29 cellular contexts compared by ENCODE assay signal in genomic region chr1:184023133-184023532, GRCh38. TPM values are rescaled to one million over a fixed set of nuclear protein-coding genes. Genes with fewer than 3 reads are reported as not detected.
DNase-seq lines count a peak whose midpoint lies in the region; ATAC-seq and TF ChIP-seq lines count a peak whose summit lies in the region.
"Had no signal": no experiment of that assay in that cellular context is flagged by ENCODE, and none has a peak within 500 bp of the region (broad histone marks: within the 10 kb centered on the region; RNA-seq: fewer than 3 reads in every experiment).

No MANE protein-coding gene starts in this region.

- H3K9me3 Mint-ChIP-seq in endodermal cell = no peaks in the 10 kb centered on the region
- H3K9me3 Mint-ChIP-seq in neural crest cell = no peaks in the 10 kb centered on the region
- H3K9me3 Mint-ChIP-seq in type B pancreatic cell = no peaks in the 10 kb centered on the region
- H3K9me3 Mint-ChIP-seq: activated CD8-positive, alpha-beta T cell treated with anti-CD3 and anti-CD28 coated beads for 36 hours; activated naive CD4-positive, alpha-beta T cell treated with anti-CD3 and anti-CD28 coated beads, Interleukin-2, amount 50 U/mL, for 72 hours; activated T-helper 2 cell treated with anti-CD3 and anti-CD28 coated beads, Interferon-gamma antibody, Interleukin-2, Interleukin-4, amounts not matched to agents 10 μg/mL and 5 μg/mL and 100 μg/mL, durations not matched to agents 14 hours and 24 hours and 36 hours; stimulated activated naive CD8-positive, alpha-beta T cell treated with anti-CD3 and anti-CD28 coated beads, Interleukin-15, amount 100 ng/mL, for 72 hours had no signal

- H3K27me3 ChIP-seq in heart right ventricle (no peaks in the 10 kb centered on the region), endodermal cell (ENCODE audit: control insufficient read depth, insufficient read depth, low read length, poor library complexity, severe bottlenecking) (peaks cover 10% of the 10 kb centered on the region)
- H3K27me3 ChIP-seq: BLaER1, tibial nerve had no signal

- intact Hi-C loops in heart right ventricle (cut with DNase I) (no loop called here), Right ventricle myocardium superior (cut with DNase I) (no loop called here)

- peaks cover 35% of the 10 kb centered on the region for H3K4me1 Mint-ChIP-seq in endodermal cell
- peaks cover 70% of the 10 kb centered on the region for H3K4me1 Mint-ChIP-seq in neural crest cell
- H3K4me1 Mint-ChIP-seq in type B pancreatic cell (ENCODE audit: unreplicated experiment) = peaks cover 31% of the 10 kb centered on the region
- H3K4me1 Mint-ChIP-seq: stimulated activated naive CD8-positive, alpha-beta T cell treated with anti-CD3 and anti-CD28 coated beads, Interleukin-15, amount 100 ng/mL, for 72 hours had no signal

- H3K27ac Mint-ChIP-seq in endodermal cell (no peak overlapping the region), neural crest cell (ENCODE audit: unreplicated experiment) (no peak overlapping the region), type B pancreatic cell (no peak overlapping the region)
- H3K27ac Mint-ChIP-seq: activated CD8-positive, alpha-beta T cell treated with anti-CD3 and anti-CD28 coated beads for 36 hours; activated naive CD4-positive, alpha-beta T cell treated with anti-CD3 and anti-CD28 coated beads, Interleukin-2, amount 50 U/mL, for 72 hours; activated T-helper 2 cell treated with anti-CD3 and anti-CD28 coated beads, Interferon-gamma antibody, Interleukin-2, Interleukin-4, amounts not matched to agents 10 μg/mL and 5 μg/mL and 100 μg/mL, durations not matched to agents 14 hours and 24 hours and 36 hours; stimulated activated naive CD8-positive, alpha-beta T cell treated with anti-CD3 and anti-CD28 coated beads, Interleukin-15, amount 100 ng/mL, for 72 hours had no signal

- H3K4me3 Mint-ChIP-seq in endodermal cell (no peak overlapping the region), neural crest cell (peak overlapping the region; percentile 33), type B pancreatic cell (peak overlapping the region; percentile 44)
- H3K4me3 Mint-ChIP-seq: activated CD8-positive, alpha-beta T cell treated with anti-CD3 and anti-CD28 coated beads for 36 hours; stimulated activated naive CD8-positive, alpha-beta T cell treated with anti-CD3 and anti-CD28 coated beads, Interleukin-15, amount 100 ng/mL, for 72 hours had no signal

- no peaks in the 10 kb centered on the region for H3K36me3 ChIP-seq in heart right ventricle
- H3K36me3 ChIP-seq in endodermal cell (ENCODE audit: control insufficient read depth, insufficient read depth, low read length) = no peaks in the 10 kb centered on the region
- H3K36me3 ChIP-seq: BLaER1, tibial nerve had no signal

- H3K27ac ChIP-seq in heart right ventricle = peak overlapping the region in 6 of 10 donors; percentile 11 to 71 (median 36)
- H3K27ac ChIP-seq in endodermal cell (ENCODE audit: low read depth, low read length) = peak overlapping the region; percentile 14
- H3K27ac ChIP-seq: BLaER1, PC-9, tibial nerve had no signal

- DNase-seq in heart right ventricle = no peak
- no peak for DNase-seq in Right ventricle myocardium superior
- DNase-seq in endodermal cell = no peak
- DNase-seq in neural crest cell (ENCODE audit: low read depth, low spot score) = no peak
- DNase-seq in type B pancreatic cell (ENCODE audit: extremely low spot score, unreplicated experiment) = no peak
- no peak for DNase-seq in activated CD4-positive, alpha-beta T cell treated with anti-CD3 and anti-CD28 coated beads, Interleukin-2, amount 50 U/mL, for 4 hours
- DNase-seq in HCEC 1CT = no peak
- no peak for DNase-seq in activated gamma-delta T cell treated with Interleukin-2 at 50 U/mL for 16 hours
- DNase-seq: activated CD8-positive, alpha-beta T cell treated with anti-CD3 and anti-CD28 coated beads for 36 hours; anterior cingulate cortex; DMS79 treated with DMSO at 0.1 percent for 48 hours; GF-D8; Kasumi-1; kidney; NCI-H146; NCI-H524 treated with DMSO at 0.1 percent for 48 hours; NK-92 treated with Interleukin-12 subunit alpha and Interleukin-12 subunit beta, amount 100 ng/mL, for 24 hours; nucleus accumbens; PC-9; stimulated activated CD4-positive, alpha-beta T cell treated with anti-CD3 and anti-CD28 coated beads, Interleukin-1b, Interleukin-23, amount 100 ng/mL, for 48 hours; stimulated activated CD8-positive, alpha-beta memory T cell treated with anti-CD3 and anti-CD28 coated beads, Interleukin-4, amount 100 ng/mL, for 48 hours; stimulated activated naive CD8-positive, alpha-beta T cell treated with anti-CD3 and anti-CD28 coated beads, Interleukin-15, amount 100 ng/mL, for 72 hours had no signal

- peaks cover 0 to 59% (median 30%) of the 10 kb centered on the region in 9 donors for H3K4me1 ChIP-seq in heart right ventricle
- H3K4me1 ChIP-seq in endodermal cell (ENCODE audit: control insufficient read depth, insufficient read depth, low read length) = peaks cover 10% of the 10 kb centered on the region
- H3K4me1 ChIP-seq: BLaER1 had no signal

- H3K9me3 ChIP-seq in heart right ventricle (no peaks in the 10 kb centered on the region), endodermal cell (ENCODE audit: control insufficient read depth, low read length) (no peaks in the 10 kb centered on the region)
- H3K9me3 ChIP-seq: BLaER1, tibial nerve had no signal

- TF ChIP-seq CTCF in heart right ventricle (IDR thresholded peaks at IDR 0.05) (no peak), endodermal cell (conservative IDR thresholded peaks at IDR 0.05) (no peak), neural crest cell (conservative IDR thresholded peaks at IDR 0.05) (no peak), type B pancreatic cell (conservative IDR thresholded peaks at IDR 0.05) (no peak)

- H3K9ac ChIP-seq in endodermal cell (ENCODE audit: extremely low read depth, low read length, poor library complexity, severe bottlenecking) = no peak overlapping the region
- H3K9ac ChIP-seq: BLaER1 had no signal

- H3K4me3 ChIP-seq in heart right ventricle (no peak overlapping the region), endodermal cell (ENCODE audit: low read length) (no peak overlapping the region)
- H3K4me3 ChIP-seq: BLaER1, PC-9, smooth muscle cell, tibial nerve had no signal

- H3K27me3 Mint-ChIP-seq in endodermal cell (ENCODE audit: insufficient read depth) = peaks cover 15% of the 10 kb centered on the region
- no peaks in the 10 kb centered on the region for H3K27me3 Mint-ChIP-seq in neural crest cell (ENCODE audit: low read depth)
- H3K27me3 Mint-ChIP-seq in type B pancreatic cell = no peaks in the 10 kb centered on the region

- ATAC-seq in heart right ventricle (no peak), Right ventricle myocardium superior (ENCODE audit: poor library complexity) (no peak)
- ATAC-seq: activated CD4-positive, CD25-positive, alpha-beta regulatory T cell treated with anti-CD3 and anti-CD28 coated beads, Interleukin-2, amount 50 U/mL, for 24 hours; activated CD8-positive, alpha-beta T cell treated with anti-CD3 and anti-CD28 coated beads for 36 hours; activated naive CD4-positive, alpha-beta T cell treated with anti-CD3 and anti-CD28 coated beads, Interleukin-2, amount 50 U/mL, for 72 hours; stimulated activated naive CD8-positive, alpha-beta T cell treated with anti-CD3 and anti-CD28 coated beads, Interleukin-15, amount 100 ng/mL, for 72 hours had no signal

- H3K36me3 Mint-ChIP-seq in endodermal cell (ENCODE audit: low read depth) = no peaks in the 10 kb centered on the region
- H3K36me3 Mint-ChIP-seq in neural crest cell (ENCODE audit: low read depth) = no peaks in the 10 kb centered on the region
- no peaks in the 10 kb centered on the region for H3K36me3 Mint-ChIP-seq in type B pancreatic cell
- H3K36me3 Mint-ChIP-seq: activated naive CD4-positive, alpha-beta T cell treated with anti-CD3 and anti-CD28 coated beads, Interleukin-2, amount 50 U/mL, for 72 hours had no signal

RNA-seq across cellular contexts. Expression of gene COLGALT2, which starts 14.4 kb away (rescaled TPM):
- total RNA-seq in heart right ventricle = 10 to 100 TPM in 1 of 10 donors, 1 to 10 TPM in 9; 1.7 to 10.9 (median 5.1) TPM
- polyA plus RNA-seq in heart right ventricle = 1 to 10 TPM; 1.4 to 2.2 TPM
- total RNA-seq in Right ventricle myocardium superior = 2.8 TPM
- 1 to 10 TPM; 1.9 to 2.3 TPM for total RNA-seq in endodermal cell
- 11.8 TPM for polyA plus RNA-seq in endodermal cell (2013, experiment 1 of 2)
- 10.1 TPM for polyA plus RNA-seq in endodermal cell (2013, experiment 2 of 2)
- total RNA-seq in neural crest cell = 15.8 and 16.0 TPM in 2 replicates
- total RNA-seq in type B pancreatic cell (ENCODE audit: low replicate concordance) = 1.4 and 4.8 TPM in 2 replicates
- total RNA-seq: endothelial cell of umbilical vein had no signal

RNA-seq across cellular contexts. Expression of gene TSEN15, which starts 28.4 kb away (rescaled TPM):
- total RNA-seq in heart right ventricle = 10 to 100 TPM; 19.3 to 31.0 (median 25.2) TPM
- polyA plus RNA-seq in heart right ventricle = 10 to 100 TPM; 21.6 to 31.1 TPM
- 25.0 TPM for total RNA-seq in Right ventricle myocardium superior
- total RNA-seq in endodermal cell = 10 to 100 TPM; 20.4 to 22.5 TPM
- polyA plus RNA-seq in endodermal cell (2013, experiment 1 of 2) = 54.5 TPM
- 44.5 TPM for polyA plus RNA-seq in endodermal cell (2013, experiment 2 of 2)
- 50.2 and 50.5 TPM in 2 replicates for total RNA-seq in neural crest cell
- 21.1 and 24.5 TPM in 2 replicates for total RNA-seq in type B pancreatic cell (ENCODE audit: low replicate concordance)
